In genomic region chr11:101428918-101429317, GRCh38 we compare ENCODE assay signal across 9 cellular contexts.
DNase-seq lines count a peak whose midpoint lies in the region; ATAC-seq, FAIRE-seq and TF ChIP-seq lines count a peak whose summit lies in the region.
"Had no signal": no experiment of that assay in that cellular context is flagged by ENCODE, and none has a peak within 500 bp of the region (broad histone marks: within the 10 kb centered on the region; RNA-seq: fewer than 3 reads in every experiment).

No MANE protein-coding gene starts in this region.

- H3K9me3 ChIP-seq in astrocyte (ENCODE audit: insufficient read depth, low read depth, low read length) (no peaks in the 10 kb centered on the region), osteoblast (ENCODE audit: low read depth, low read length) (no peaks in the 10 kb centered on the region)

- H3K27ac Mint-ChIP-seq in astrocyte (ENCODE audit: unreplicated experiment) (no peak overlapping the region), glutamatergic neuron (ENCODE audit: unreplicated experiment) (no peak overlapping the region)
- H3K27ac Mint-ChIP-seq: activated CD8-positive, alpha-beta memory T cell treated with anti-CD3 and anti-CD28 coated beads, Interleukin-2, amount 10 ng/mL, durations not matched to agents 7 days and 5 days had no signal

- H3K4me2 ChIP-seq in astrocyte (ENCODE audit: low read length): no peak overlapping the region
- H3K4me2 ChIP-seq in osteoblast (ENCODE audit: insufficient read depth, low read length): no peak overlapping the region

- no peaks in the 10 kb centered on the region for H3K27me3 ChIP-seq in astrocyte (ENCODE audit: insufficient read depth, low read length)
- H3K27me3 ChIP-seq in osteoblast (ENCODE audit: insufficient read depth, low read length): no peaks in the 10 kb centered on the region

- no peak overlapping the region for H3K4me3 ChIP-seq in astrocyte (ENCODE audit: insufficient read depth, low read depth, low read length)
- no peak overlapping the region for H3K4me3 ChIP-seq in osteoblast (ENCODE audit: insufficient read depth, low read length)

- ATAC-seq in GM18868 (IDR thresholded peaks at IDR 0.05; ENCODE audit: unreplicated experiment): peak; percentile 71
- ATAC-seq in HG03565 (IDR thresholded peaks at IDR 0.05; ENCODE audit: unreplicated experiment): peak; percentile 69
- no peak for ATAC-seq in GM21723 (IDR thresholded peaks at IDR 0.05; ENCODE audit: unreplicated experiment)
- ATAC-seq: activated CD8-positive, alpha-beta memory T cell treated with anti-CD3 and anti-CD28 coated beads, Interleukin-2, amount 10 ng/mL, durations not matched to agents 7 days and 5 days had no signal

- H3K9me3 Mint-ChIP-seq in astrocyte (ENCODE audit: unreplicated experiment): no peaks in the 10 kb centered on the region
- peaks cover 2% of the 10 kb centered on the region for H3K9me3 Mint-ChIP-seq in glutamatergic neuron (ENCODE audit: unreplicated experiment)

- no peak overlapping the region for H3K4me3 Mint-ChIP-seq in astrocyte (ENCODE audit: unreplicated experiment)
- no peak overlapping the region for H3K4me3 Mint-ChIP-seq in glutamatergic neuron (ENCODE audit: unreplicated experiment)
- H3K4me3 Mint-ChIP-seq: activated CD8-positive, alpha-beta memory T cell treated with anti-CD3 and anti-CD28 coated beads, Interleukin-2, amount 10 ng/mL, durations not matched to agents 7 days and 5 days had no signal

- FAIRE-seq in astrocyte (lab: Jason Lieb, UNC): peak; percentile 87

- H3K4me1 ChIP-seq in astrocyte (ENCODE audit: insufficient read depth, low read length) (peaks cover 6% of the 10 kb centered on the region), osteoblast (ENCODE audit: insufficient read depth, low read length) (peaks cover 4% of the 10 kb centered on the region)

- no peak for DNase-seq in astrocyte (ENCODE audit: low read depth)
- no peak for DNase-seq in osteoblast (ENCODE audit: insufficient read length, low spot score, missing footprints)
- DNase-seq in NOMO-1 treated with dmso at 0.1 percent for 144 hours (lab: John Stamatoyannopoulos, UW; ENCODE audit: unreplicated experiment): no peak
- no peak for DNase-seq in posterior cingulate gyrus
- DNase-seq in glutamatergic neuron: no peak
- DNase-seq: activated CD8-positive, alpha-beta memory T cell treated with anti-CD3 and anti-CD28 coated beads, Interleukin-2, amount 10 ng/mL, durations not matched to agents 7 days and 5 days had no signal

- no peak overlapping the region for H3K9ac ChIP-seq in astrocyte (ENCODE audit: low read length)

- H4K20me1 ChIP-seq in astrocyte (ENCODE audit: insufficient read depth, low read length) (no peaks in the 10 kb centered on the region), osteoblast (ENCODE audit: insufficient read depth, low read length) (no peaks in the 10 kb centered on the region)

- H3K36me3 Mint-ChIP-seq in astrocyte (ENCODE audit: low read depth, unreplicated experiment) (no peaks in the 10 kb centered on the region), glutamatergic neuron (ENCODE audit: unreplicated experiment) (peaks cover 8% of the 10 kb centered on the region)
- H3K36me3 Mint-ChIP-seq: activated CD8-positive, alpha-beta memory T cell treated with anti-CD3 and anti-CD28 coated beads, Interleukin-2, amount 10 ng/mL, durations not matched to agents 7 days and 5 days had no signal

- H3K27ac ChIP-seq in astrocyte (ENCODE audit: low read depth, low read length): no peak overlapping the region
- no peak overlapping the region for H3K27ac ChIP-seq in osteoblast (ENCODE audit: low read depth, low read length)

- H3K4me1 Mint-ChIP-seq in astrocyte (ENCODE audit: low read depth, unreplicated experiment): peaks cover 15% of the 10 kb centered on the region
- H3K4me1 Mint-ChIP-seq in glutamatergic neuron (ENCODE audit: low read depth, unreplicated experiment): no peaks in the 10 kb centered on the region
- H3K4me1 Mint-ChIP-seq: activated CD8-positive, alpha-beta memory T cell treated with anti-CD3 and anti-CD28 coated beads, Interleukin-2, amount 10 ng/mL, durations not matched to agents 7 days and 5 days had no signal

- H3K27me3 Mint-ChIP-seq in astrocyte (ENCODE audit: low read depth, unreplicated experiment) (no peaks in the 10 kb centered on the region), glutamatergic neuron (ENCODE audit: unreplicated experiment) (no peaks in the 10 kb centered on the region)
- H3K27me3 Mint-ChIP-seq: activated CD8-positive, alpha-beta memory T cell treated with anti-CD3 and anti-CD28 coated beads, Interleukin-2, amount 10 ng/mL, durations not matched to agents 7 days and 5 days had no signal

- H2AFZ ChIP-seq in astrocyte (ENCODE audit: low read depth, low read length) (no peak overlapping the region), osteoblast (ENCODE audit: low read length) (no peak overlapping the region)

- H3K36me3 ChIP-seq in astrocyte (ENCODE audit: insufficient read depth, low read length): no peaks in the 10 kb centered on the region
- H3K36me3 ChIP-seq in osteoblast (ENCODE audit: insufficient read depth, low read length): no peaks in the 10 kb centered on the region

- intact Hi-C loops in posterior cingulate gyrus (cut with DNase I): no loop called here

- H3K79me2 ChIP-seq in astrocyte (ENCODE audit: insufficient read depth, low read length) (no peaks in the 10 kb centered on the region), osteoblast (ENCODE audit: insufficient read depth, low read length) (no peaks in the 10 kb centered on the region)

- TF ChIP-seq CTCF in astrocyte (IDR thresholded peaks at IDR 0.05; ENCODE audit: insufficient read depth, low read depth, low read length) (peak; percentile 47), osteoblast (IDR thresholded peaks at IDR 0.05; ENCODE audit: extremely low read depth, low read depth, low read length) (peak; percentile 61), glutamatergic neuron (IDR thresholded peaks at IDR 0.05; ENCODE audit: partially characterized antibody, unreplicated experiment) (no peak)
